8 cellular contexts compared by ENCODE assay signal in genomic region chr3:12965999-12966846, GRCh38.
DNase-seq lines count a peak whose midpoint lies in the region; ATAC-seq and TF ChIP-seq lines count a peak whose summit lies in the region.

No MANE protein-coding gene starts in this region.

- peaks cover 49% of the 10 kb centered on the region for H3K4me1 Mint-ChIP-seq in neural crest cell

- peak overlapping the region; percentile 100 for H3K4me2 ChIP-seq in BLaER1

- H3K27me3 ChIP-seq in BLaER1 = no peaks in the 10 kb centered on the region
- no peaks in the 10 kb centered on the region for H3K27me3 ChIP-seq in endocrine pancreas (ENCODE audit: control insufficient read depth, insufficient read depth, low read length)

- H3K4me1 ChIP-seq in BLaER1 (peaks cover 97% of the 10 kb centered on the region), endocrine pancreas (ENCODE audit: control insufficient read depth, insufficient read depth, low read length) (no peaks in the 10 kb centered on the region)

- peak overlapping the region; percentile 73 for H3K4me3 ChIP-seq in BLaER1
- H3K4me3 ChIP-seq in endocrine pancreas (ENCODE audit: control insufficient read depth, insufficient read depth, low read length) = no peak overlapping the region

- H3K36me3 ChIP-seq in BLaER1 (peaks cover 27% of the 10 kb centered on the region), endocrine pancreas (ENCODE audit: control insufficient read depth, insufficient read depth, low read length) (no peaks in the 10 kb centered on the region)

- H3K9ac ChIP-seq in BLaER1 = peak overlapping the region; percentile 80
- H3K9ac ChIP-seq in endocrine pancreas (ENCODE audit: control insufficient read depth, insufficient read depth, low read length) = peak overlapping the region; percentile 2

- H3K9me3 Mint-ChIP-seq in neural crest cell = no peaks in the 10 kb centered on the region

- peak overlapping the region; percentile 96 for H3K27ac Mint-ChIP-seq in neural crest cell (ENCODE audit: unreplicated experiment)

- 0 out of 2 replicates have a peak overlapping the region, but pooled peaks have one; percentile 72 for H3K27ac ChIP-seq in BLaER1

- H4K20me1 ChIP-seq in BLaER1 = peaks cover 98% of the 10 kb centered on the region

- peak overlapping the region; percentile 95 for H3K4me3 Mint-ChIP-seq in neural crest cell

- TF ChIP-seq CTCF in neural crest cell (conservative IDR thresholded peaks at IDR 0.05) = no peak

- H3K9me3 ChIP-seq in BLaER1 = no peaks in the 10 kb centered on the region
- no peaks in the 10 kb centered on the region for H3K9me3 ChIP-seq in endocrine pancreas (ENCODE audit: control insufficient read depth, low read length)

- H3K27me3 Mint-ChIP-seq in neural crest cell (ENCODE audit: low read depth) = peaks cover 13% of the 10 kb centered on the region

- ATAC-seq in esophagus mucosa (no peak), HG03139 (IDR thresholded peaks at IDR 0.05; ENCODE audit: unreplicated experiment) (no peak)

- DNase-seq in NCI-H524 treated with DMSO at 0.1 percent for 48 hours (lab: John Stamatoyannopoulos, UW) = peak; percentile 59
- no peak for DNase-seq in neural crest cell (ENCODE audit: low read depth, low spot score)
- no peak for DNase-seq in NCI-H345 (lab: John Stamatoyannopoulos, UW)
- DNase-seq in GDM1 (lab: John Stamatoyannopoulos, UW) = no peak

- no peaks in the 10 kb centered on the region for H3K36me3 Mint-ChIP-seq in neural crest cell (ENCODE audit: low read depth)
